ENCODE assay signal across 8 cellular contexts in genomic region chr7:2231992-2232765, GRCh38. TPM values are rescaled to one million over a fixed set of nuclear protein-coding genes. Genes with fewer than 3 reads are reported as not detected.
DNase-seq lines count a peak whose midpoint lies in the region; ATAC-seq and TF ChIP-seq lines count a peak whose summit lies in the region.

No MANE protein-coding gene starts in this region.

- H3K4me3 ChIP-seq in HUES6 (ENCODE audit: low read depth, low read length) = peak overlapping the region; percentile 90
- H3K4me3 ChIP-seq in fibroblast of villous mesenchyme (ENCODE audit: low read depth, low read length) = peak overlapping the region; percentile 80
- H3K4me3 ChIP-seq in osteoblast (ENCODE audit: insufficient read depth, low read length) = peak overlapping the region; percentile 90

- no peaks in the 10 kb centered on the region for H3K27me3 Mint-ChIP-seq in activated CD8-positive, alpha-beta T cell treated with anti-CD3 and anti-CD28 coated beads for 36 hours

- H3K36me3 ChIP-seq in HUES6 (ENCODE audit: control insufficient read depth, insufficient read depth, low read length) (peaks cover 60% of the 10 kb centered on the region), osteoblast (ENCODE audit: insufficient read depth, low read length) (peaks cover 26% of the 10 kb centered on the region)

- peak overlapping the region; percentile 89 for H3K4me3 Mint-ChIP-seq in activated CD8-positive, alpha-beta T cell treated with anti-CD3 and anti-CD28 coated beads for 36 hours

- no peaks in the 10 kb centered on the region for H3K9me3 ChIP-seq in HUES6 (ENCODE audit: control insufficient read depth, insufficient read depth, low read depth, low read length)
- H3K9me3 ChIP-seq in osteoblast (ENCODE audit: low read depth, low read length) = no peaks in the 10 kb centered on the region

- peak overlapping the region; percentile 50 for H2AFZ ChIP-seq in osteoblast (ENCODE audit: low read length)

- H3K27me3 ChIP-seq in HUES6 (ENCODE audit: control insufficient read depth, insufficient read depth, low read length) = no peaks in the 10 kb centered on the region
- H3K27me3 ChIP-seq in osteoblast (ENCODE audit: insufficient read depth, low read length) = no peaks in the 10 kb centered on the region

- peak overlapping the region; percentile 91 for H3K9ac ChIP-seq in HUES6 (ENCODE audit: low read length)

- peak; percentile 79 for DNase-seq in D341Med (ENCODE audit: low spot score)
- DNase-seq in activated CD8-positive, alpha-beta T cell treated with anti-CD3 and anti-CD28 coated beads for 36 hours = peak; percentile 39
- DNase-seq in fibroblast of villous mesenchyme (ENCODE audit: low read depth) = peak; percentile 17
- no peak for DNase-seq in osteoblast (ENCODE audit: insufficient read length, low spot score, missing footprints)
- DNase-seq in A172 (ENCODE audit: low spot score) = no peak
- DNase-seq in NK-92 treated with Interleukin-12 subunit alpha and Interleukin-12 subunit beta, amount 100 ng/mL, for 24 hours (lab: John Stamatoyannopoulos, UW) = no peak

- intact Hi-C loops in activated CD8-positive, alpha-beta T cell treated with anti-CD3 and anti-CD28 coated beads for 36 hours (cut with micrococcal nuclease) = no loop called here

- CTCF ChIA-PET in activated CD8-positive, alpha-beta T cell treated with anti-CD3 and anti-CD28 coated beads for 36 hours (lab: Charles Lee) = interaction anchor here (0.7 to 2.0 kb wide), 5 partner anchors 9 to 192 kb away, joined by 3 to 14 read pairs (median 3); partner anchors contain the start of genes MRM2 and NUDT1

- H3K79me2 ChIP-seq in osteoblast (ENCODE audit: insufficient read depth, low read length) = peaks cover 45% of the 10 kb centered on the region

- peaks cover 8% of the 10 kb centered on the region for H4K20me1 ChIP-seq in osteoblast (ENCODE audit: insufficient read depth, low read length)

- no peaks in the 10 kb centered on the region for H3K9me3 Mint-ChIP-seq in activated CD8-positive, alpha-beta T cell treated with anti-CD3 and anti-CD28 coated beads for 36 hours

- H3K27ac ChIP-seq in HUES6 (ENCODE audit: low read depth, low read length) (peak overlapping the region; percentile 83), osteoblast (ENCODE audit: low read depth, low read length) (peak overlapping the region; percentile 74)

- peak overlapping the region; percentile 79 for H3K27ac Mint-ChIP-seq in activated CD8-positive, alpha-beta T cell treated with anti-CD3 and anti-CD28 coated beads for 36 hours

- POLR2A ChIA-PET in activated CD8-positive, alpha-beta T cell treated with anti-CD3 and anti-CD28 coated beads for 36 hours (lab: Charles Lee) = interaction anchor here (0.6 to 3.5 kb wide), 5 partner anchors 8 to 122 kb away, joined by 3 to 30 read pairs (median 3); partner anchors contain the start of genes EIF3B, MRM2 and NUDT1

- H3K4me2 ChIP-seq in osteoblast (ENCODE audit: insufficient read depth, low read length) = peak overlapping the region; percentile 97

- TF ChIP-seq CTCF in activated CD8-positive, alpha-beta T cell treated with anti-CD3 and anti-CD28 coated beads for 36 hours (IDR thresholded peaks at IDR 0.05) = no peak
- TF ChIP-seq CTCF in fibroblast of villous mesenchyme (IDR thresholded peaks at IDR 0.05; ENCODE audit: insufficient read depth, low read depth, low read length) = peak; percentile 20
- no peak for TF ChIP-seq CTCF in osteoblast (IDR thresholded peaks at IDR 0.05; ENCODE audit: extremely low read depth, low read depth, low read length)

- peaks cover 31% of the 10 kb centered on the region for H3K4me1 Mint-ChIP-seq in activated CD8-positive, alpha-beta T cell treated with anti-CD3 and anti-CD28 coated beads for 36 hours (ENCODE audit: low read depth)

- peaks cover 28% of the 10 kb centered on the region for H3K36me3 Mint-ChIP-seq in activated CD8-positive, alpha-beta T cell treated with anti-CD3 and anti-CD28 coated beads for 36 hours (ENCODE audit: low read depth)

- H3K4me1 ChIP-seq in HUES6 (ENCODE audit: control insufficient read depth, insufficient read depth, low read length) (peaks cover 4% of the 10 kb centered on the region; the same call in 1 of the 2 replicates), osteoblast (ENCODE audit: insufficient read depth, low read length) (peaks cover 22% of the 10 kb centered on the region)

- ATAC-seq in GM21423 (IDR thresholded peaks at IDR 0.05; ENCODE audit: unreplicated experiment) = peak; percentile 18
- ATAC-seq in activated CD8-positive, alpha-beta T cell treated with anti-CD3 and anti-CD28 coated beads for 36 hours = peak; percentile 37

RNA-seq across cellular contexts. Expression of gene MAD1L1, which starts 0.6 kb away (rescaled TPM):
- 10 to 100 TPM; 40.0 to 44.7 TPM for total RNA-seq in activated CD8-positive, alpha-beta T cell treated with anti-CD3 and anti-CD28 coated beads for 36 hours
- total RNA-seq in fibroblast of villous mesenchyme = 43.6 and 67.6 TPM in 2 replicates
- 66.2 and 72.2 TPM in 2 replicates for total RNA-seq in osteoblast
- 70.3 and 127 TPM in 2 replicates for total RNA-seq in A172 (2014; rRNA removed; shearing (Covaris generic))

RNA-seq across cellular contexts. Expression of gene MRM2, which starts 9.8 kb away (rescaled TPM):
- 10 to 100 TPM; 30.3 to 31.9 TPM for total RNA-seq in activated CD8-positive, alpha-beta T cell treated with anti-CD3 and anti-CD28 coated beads for 36 hours
- 18.4 and 19.0 TPM in 2 replicates for total RNA-seq in fibroblast of villous mesenchyme
- total RNA-seq in osteoblast = 21.4 and 21.5 TPM in 2 replicates
- total RNA-seq in A172 (2014; rRNA removed; shearing (Covaris generic)) = 62.2 TPM in 2 replicates

RNA-seq across cellular contexts. Expression of gene NUDT1, which starts 9.8 kb away (rescaled TPM):
- total RNA-seq in activated CD8-positive, alpha-beta T cell treated with anti-CD3 and anti-CD28 coated beads for 36 hours = 10 to 100 TPM; 90.2 to 93.9 TPM
- 13.4 and 30.3 TPM in 2 replicates for total RNA-seq in fibroblast of villous mesenchyme
- 18.5 and 21.8 TPM in 2 replicates for total RNA-seq in osteoblast
- 94.5 and 112 TPM in 2 replicates for total RNA-seq in A172 (2014; rRNA removed; shearing (Covaris generic))

Comparison
In these comparisons a context has a peak if more than half of its experiments do, and no peak if none do; other contexts are left out.
1. DNase-seq: peak in D341Med (single experiment), activated CD8-positive, alpha-beta T cell treated with anti-CD3 and anti-CD28 coated beads for 36 hours (single experiment) and fibroblast of villous mesenchyme (single experiment); none in osteoblast (single experiment), A172 (single experiment) and NK-92 treated with Interleukin-12 subunit alpha and Interleukin-12 subunit beta, amount 100 ng/mL, for 24 hours (single experiment).
2. Peak in every context shown above with its lines, with median percentiles within 50 percentile points of each other: H3K4me3 ChIP-seq.